In the genomic region with DNA sequence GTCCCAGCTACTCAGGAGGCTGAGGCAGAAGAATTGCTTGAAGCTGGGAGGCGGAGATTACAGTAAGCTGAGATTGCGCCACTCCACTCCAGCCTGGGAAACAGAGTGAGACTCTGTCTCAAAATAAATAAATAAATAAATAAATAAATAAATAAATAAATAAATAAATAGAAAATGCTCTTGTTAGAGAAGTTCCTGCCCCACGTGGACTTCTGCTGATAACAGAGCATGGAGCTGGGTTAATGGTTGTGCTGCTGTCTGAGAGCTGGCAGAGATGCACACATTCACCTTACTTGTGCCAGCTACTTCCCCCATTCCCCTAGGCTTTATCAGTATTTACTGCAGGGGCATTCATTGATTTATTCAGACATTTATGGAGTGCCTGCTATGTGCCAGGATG, we compare ENCODE assay signal across 2 cellular contexts.
TF ChIP-seq lines count a peak whose summit lies in the region.

No MANE protein-coding gene starts in this region.

TF ChIP-seq in A549, 52 proteins besides CTCF, POLR2A, EP300 and RAD21 (continued from another document):
- TF ChIP-seq, protein P1, sequence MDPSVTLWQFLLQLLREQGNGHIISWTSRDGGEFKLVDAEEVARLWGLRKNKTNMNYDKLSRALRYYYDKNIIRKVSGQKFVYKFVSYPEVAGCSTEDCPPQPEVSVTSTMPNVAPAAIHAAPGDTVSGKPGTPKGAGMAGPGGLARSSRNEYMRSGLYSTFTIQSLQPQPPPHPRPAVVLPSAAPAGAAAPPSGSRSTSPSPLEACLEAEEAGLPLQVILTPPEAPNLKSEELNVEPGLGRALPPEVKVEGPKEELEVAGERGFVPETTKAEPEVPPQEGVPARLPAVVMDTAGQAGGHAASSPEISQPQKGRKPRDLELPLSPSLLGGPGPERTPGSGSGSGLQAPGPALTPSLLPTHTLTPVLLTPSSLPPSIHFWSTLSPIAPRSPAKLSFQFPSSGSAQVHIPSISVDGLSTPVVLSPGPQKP (IDR thresholded peaks at IDR 0.05; ENCODE audit: low read depth, low read length): no peak

TF ChIP-seq in HEK293, 187 proteins besides CTCF, POLR2A, EP300 and RAD21 (continued from another document and continues in another):
- TF ChIP-seq, protein P2, sequence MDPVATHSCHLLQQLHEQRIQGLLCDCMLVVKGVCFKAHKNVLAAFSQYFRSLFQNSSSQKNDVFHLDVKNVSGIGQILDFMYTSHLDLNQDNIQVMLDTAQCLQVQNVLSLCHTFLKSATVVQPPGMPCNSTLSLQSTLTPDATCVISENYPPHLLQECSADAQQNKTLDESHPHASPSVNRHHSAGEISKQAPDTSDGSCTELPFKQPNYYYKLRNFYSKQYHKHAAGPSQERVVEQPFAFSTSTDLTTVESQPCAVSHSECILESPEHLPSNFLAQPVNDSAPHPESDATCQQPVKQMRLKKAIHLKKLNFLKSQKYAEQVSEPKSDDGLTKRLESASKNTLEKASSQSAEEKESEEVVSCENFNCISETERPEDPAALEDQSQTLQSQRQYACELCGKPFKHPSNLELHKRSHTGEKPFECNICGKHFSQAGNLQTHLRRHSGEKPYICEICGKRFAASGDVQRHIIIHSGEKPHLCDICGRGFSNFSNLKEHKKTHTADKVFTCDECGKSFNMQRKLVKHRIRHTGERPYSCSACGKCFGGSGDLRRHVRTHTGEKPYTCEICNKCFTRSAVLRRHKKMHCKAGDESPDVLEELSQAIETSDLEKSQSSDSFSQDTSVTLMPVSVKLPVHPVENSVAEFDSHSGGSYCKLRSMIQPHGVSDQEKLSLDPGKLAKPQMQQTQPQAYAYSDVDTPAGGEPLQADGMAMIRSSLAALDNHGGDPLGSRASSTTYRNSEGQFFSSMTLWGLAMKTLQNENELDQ (tag by site-specific recombination; IDR thresholded peaks at IDR 0.05; ENCODE audit: low read depth): no peak
- TF ChIP-seq ZNF629 (tag by site-specific recombination; IDR thresholded peaks at IDR 0.05) (0 out of 2 replicates have a peak, but pooled peaks have one; percentile 35), ZNF529 (tag by site-specific recombination; IDR thresholded peaks at IDR 0.05; ENCODE audit: insufficient replicate concordance) (peak; percentile 44), ZNF138 (tag by site-specific recombination; IDR thresholded peaks at IDR 0.05; ENCODE audit: borderline replicate concordance) (0 out of 2 replicates have a peak, but pooled peaks have one; percentile 49), ZNF555 (tag by site-specific recombination; conservative IDR thresholded peaks at IDR 0.05) (peak; percentile 79), ZNF184 (tag by site-specific recombination; IDR thresholded peaks at IDR 0.05) (no peak), GFI1B (tag by site-specific recombination; IDR thresholded peaks at IDR 0.05) (0 out of 2 replicates have a peak, but pooled peaks have one; percentile 46), ZNF341 (tag by site-specific recombination; IDR thresholded peaks at IDR 0.05; ENCODE audit: low read depth) (peak; percentile 21; the same call in 1 of the 2 replicates), ZNF664 (tag by site-specific recombination; IDR thresholded peaks at IDR 0.05) (peak; percentile 70), ZNF140 (tag by site-specific recombination; IDR thresholded peaks at IDR 0.05) (peak; percentile 77), ZNF768 (tag by site-specific recombination; IDR thresholded peaks at IDR 0.05) (no peak), ZNF747 (tag by site-specific recombination; IDR thresholded peaks at IDR 0.05) (no peak), ZFP37 (tag by site-specific recombination; IDR thresholded peaks at IDR 0.05) (peak; percentile 30; the same call in 1 of the 2 replicates), ZBTB8A (tag by site-specific recombination; IDR thresholded peaks at IDR 0.05) (peak; percentile 72), ZNF266 (tag by site-specific recombination; IDR thresholded peaks at IDR 0.05; ENCODE audit: low read depth) (peak; percentile 60), ZNF501 (tag by site-specific recombination; IDR thresholded peaks at IDR 0.05) (no peak), ZNF426 (tag by site-specific recombination; IDR thresholded peaks at IDR 0.05) (peak; percentile 82), ZNF785 (tag by site-specific recombination; IDR thresholded peaks at IDR 0.05) (no peak), ZNF654 (tag by site-specific recombination; IDR thresholded peaks at IDR 0.05; ENCODE audit: low read depth) (peak; percentile 42), ZXDB (tag by site-specific recombination; IDR thresholded peaks at IDR 0.05) (peak; percentile 56; the same call in 1 of the 2 replicates), ZNF837 (tag by site-specific recombination; IDR thresholded peaks at IDR 0.05) (no peak), ZNF394 (tag by site-specific recombination; IDR thresholded peaks at IDR 0.05; ENCODE audit: borderline replicate concordance) (peak; percentile 92), ZNF623 (tag by site-specific recombination; IDR thresholded peaks at IDR 0.05) (peak; percentile 76), ZNF596 (tag by site-specific recombination; IDR thresholded peaks at IDR 0.05) (no peak), ZNF292 (tag by site-specific recombination; IDR thresholded peaks at IDR 0.05; ENCODE audit: borderline replicate concordance, low read depth) (peak; percentile 44; the same call in 1 of the 2 replicates), FEZF1 (tag by site-specific recombination; IDR thresholded peaks at IDR 0.05) (no peak)
- TF ChIP-seq, protein P3, sequence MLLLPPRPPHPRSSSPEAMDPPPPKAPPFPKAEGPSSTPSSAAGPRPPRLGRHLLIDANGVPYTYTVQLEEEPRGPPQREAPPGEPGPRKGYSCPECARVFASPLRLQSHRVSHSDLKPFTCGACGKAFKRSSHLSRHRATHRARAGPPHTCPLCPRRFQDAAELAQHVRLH (tag by site-specific recombination; IDR thresholded peaks at IDR 0.05): no peak
- TF ChIP-seq, protein P4, sequence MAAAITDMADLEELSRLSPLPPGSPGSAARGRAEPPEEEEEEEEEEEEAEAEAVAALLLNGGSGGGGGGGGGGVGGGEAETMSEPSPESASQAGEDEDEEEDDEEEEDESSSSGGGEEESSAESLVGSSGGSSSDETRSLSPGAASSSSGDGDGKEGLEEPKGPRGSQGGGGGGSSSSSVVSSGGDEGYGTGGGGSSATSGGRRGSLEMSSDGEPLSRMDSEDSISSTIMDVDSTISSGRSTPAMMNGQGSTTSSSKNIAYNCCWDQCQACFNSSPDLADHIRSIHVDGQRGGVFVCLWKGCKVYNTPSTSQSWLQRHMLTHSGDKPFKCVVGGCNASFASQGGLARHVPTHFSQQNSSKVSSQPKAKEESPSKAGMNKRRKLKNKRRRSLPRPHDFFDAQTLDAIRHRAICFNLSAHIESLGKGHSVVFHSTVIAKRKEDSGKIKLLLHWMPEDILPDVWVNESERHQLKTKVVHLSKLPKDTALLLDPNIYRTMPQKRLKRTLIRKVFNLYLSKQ (tag by site-specific recombination; IDR thresholded peaks at IDR 0.05; ENCODE audit: borderline replicate concordance): 0 out of 2 replicates have a peak, but pooled peaks have one; percentile 31
- TF ChIP-seq, protein P5, sequence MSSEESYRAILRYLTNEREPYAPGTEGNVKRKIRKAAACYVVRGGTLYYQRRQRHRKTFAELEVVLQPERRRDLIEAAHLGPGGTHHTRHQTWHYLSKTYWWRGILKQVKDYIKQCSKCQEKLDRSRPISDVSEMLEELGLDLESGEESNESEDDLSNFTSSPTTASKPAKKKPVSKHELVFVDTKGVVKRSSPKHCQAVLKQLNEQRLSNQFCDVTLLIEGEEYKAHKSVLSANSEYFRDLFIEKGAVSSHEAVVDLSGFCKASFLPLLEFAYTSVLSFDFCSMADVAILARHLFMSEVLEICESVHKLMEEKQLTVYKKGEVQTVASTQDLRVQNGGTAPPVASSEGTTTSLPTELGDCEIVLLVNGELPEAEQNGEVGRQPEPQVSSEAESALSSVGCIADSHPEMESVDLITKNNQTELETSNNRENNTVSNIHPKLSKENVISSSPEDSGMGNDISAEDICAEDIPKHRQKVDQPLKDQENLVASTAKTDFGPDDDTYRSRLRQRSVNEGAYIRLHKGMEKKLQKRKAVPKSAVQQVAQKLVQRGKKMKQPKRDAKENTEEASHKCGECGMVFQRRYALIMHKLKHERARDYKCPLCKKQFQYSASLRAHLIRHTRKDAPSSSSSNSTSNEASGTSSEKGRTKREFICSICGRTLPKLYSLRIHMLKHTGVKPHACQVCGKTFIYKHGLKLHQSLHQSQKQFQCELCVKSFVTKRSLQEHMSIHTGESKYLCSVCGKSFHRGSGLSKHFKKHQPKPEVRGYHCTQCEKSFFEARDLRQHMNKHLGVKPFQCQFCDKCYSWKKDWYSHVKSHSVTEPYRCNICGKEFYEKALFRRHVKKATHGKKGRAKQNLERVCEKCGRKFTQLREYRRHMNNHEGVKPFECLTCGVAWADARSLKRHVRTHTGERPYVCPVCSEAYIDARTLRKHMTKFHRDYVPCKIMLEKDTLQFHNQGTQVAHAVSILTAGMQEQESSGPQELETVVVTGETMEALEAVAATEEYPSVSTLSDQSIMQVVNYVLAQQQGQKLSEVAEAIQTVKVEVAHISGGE (tag by site-specific recombination; conservative IDR thresholded peaks at IDR 0.05; ENCODE audit: low read depth): peak; percentile 72
- TF ChIP-seq, protein P6, sequence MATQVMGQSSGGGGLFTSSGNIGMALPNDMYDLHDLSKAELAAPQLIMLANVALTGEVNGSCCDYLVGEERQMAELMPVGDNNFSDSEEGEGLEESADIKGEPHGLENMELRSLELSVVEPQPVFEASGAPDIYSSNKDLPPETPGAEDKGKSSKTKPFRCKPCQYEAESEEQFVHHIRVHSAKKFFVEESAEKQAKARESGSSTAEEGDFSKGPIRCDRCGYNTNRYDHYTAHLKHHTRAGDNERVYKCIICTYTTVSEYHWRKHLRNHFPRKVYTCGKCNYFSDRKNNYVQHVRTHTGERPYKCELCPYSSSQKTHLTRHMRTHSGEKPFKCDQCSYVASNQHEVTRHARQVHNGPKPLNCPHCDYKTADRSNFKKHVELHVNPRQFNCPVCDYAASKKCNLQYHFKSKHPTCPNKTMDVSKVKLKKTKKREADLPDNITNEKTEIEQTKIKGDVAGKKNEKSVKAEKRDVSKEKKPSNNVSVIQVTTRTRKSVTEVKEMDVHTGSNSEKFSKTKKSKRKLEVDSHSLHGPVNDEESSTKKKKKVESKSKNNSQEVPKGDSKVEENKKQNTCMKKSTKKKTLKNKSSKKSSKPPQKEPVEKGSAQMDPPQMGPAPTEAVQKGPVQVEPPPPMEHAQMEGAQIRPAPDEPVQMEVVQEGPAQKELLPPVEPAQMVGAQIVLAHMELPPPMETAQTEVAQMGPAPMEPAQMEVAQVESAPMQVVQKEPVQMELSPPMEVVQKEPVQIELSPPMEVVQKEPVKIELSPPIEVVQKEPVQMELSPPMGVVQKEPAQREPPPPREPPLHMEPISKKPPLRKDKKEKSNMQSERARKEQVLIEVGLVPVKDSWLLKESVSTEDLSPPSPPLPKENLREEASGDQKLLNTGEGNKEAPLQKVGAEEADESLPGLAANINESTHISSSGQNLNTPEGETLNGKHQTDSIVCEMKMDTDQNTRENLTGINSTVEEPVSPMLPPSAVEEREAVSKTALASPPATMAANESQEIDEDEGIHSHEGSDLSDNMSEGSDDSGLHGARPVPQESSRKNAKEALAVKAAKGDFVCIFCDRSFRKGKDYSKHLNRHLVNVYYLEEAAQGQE (tag by site-specific recombination; IDR thresholded peaks at IDR 0.05): peak; percentile 72
- TF ChIP-seq, protein P7, sequence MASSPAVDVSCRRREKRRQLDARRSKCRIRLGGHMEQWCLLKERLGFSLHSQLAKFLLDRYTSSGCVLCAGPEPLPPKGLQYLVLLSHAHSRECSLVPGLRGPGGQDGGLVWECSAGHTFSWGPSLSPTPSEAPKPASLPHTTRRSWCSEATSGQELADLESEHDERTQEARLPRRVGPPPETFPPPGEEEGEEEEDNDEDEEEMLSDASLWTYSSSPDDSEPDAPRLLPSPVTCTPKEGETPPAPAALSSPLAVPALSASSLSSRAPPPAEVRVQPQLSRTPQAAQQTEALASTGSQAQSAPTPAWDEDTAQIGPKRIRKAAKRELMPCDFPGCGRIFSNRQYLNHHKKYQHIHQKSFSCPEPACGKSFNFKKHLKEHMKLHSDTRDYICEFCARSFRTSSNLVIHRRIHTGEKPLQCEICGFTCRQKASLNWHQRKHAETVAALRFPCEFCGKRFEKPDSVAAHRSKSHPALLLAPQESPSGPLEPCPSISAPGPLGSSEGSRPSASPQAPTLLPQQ (tag by site-specific recombination; IDR thresholded peaks at IDR 0.05): no peak
- TF ChIP-seq, protein P8, sequence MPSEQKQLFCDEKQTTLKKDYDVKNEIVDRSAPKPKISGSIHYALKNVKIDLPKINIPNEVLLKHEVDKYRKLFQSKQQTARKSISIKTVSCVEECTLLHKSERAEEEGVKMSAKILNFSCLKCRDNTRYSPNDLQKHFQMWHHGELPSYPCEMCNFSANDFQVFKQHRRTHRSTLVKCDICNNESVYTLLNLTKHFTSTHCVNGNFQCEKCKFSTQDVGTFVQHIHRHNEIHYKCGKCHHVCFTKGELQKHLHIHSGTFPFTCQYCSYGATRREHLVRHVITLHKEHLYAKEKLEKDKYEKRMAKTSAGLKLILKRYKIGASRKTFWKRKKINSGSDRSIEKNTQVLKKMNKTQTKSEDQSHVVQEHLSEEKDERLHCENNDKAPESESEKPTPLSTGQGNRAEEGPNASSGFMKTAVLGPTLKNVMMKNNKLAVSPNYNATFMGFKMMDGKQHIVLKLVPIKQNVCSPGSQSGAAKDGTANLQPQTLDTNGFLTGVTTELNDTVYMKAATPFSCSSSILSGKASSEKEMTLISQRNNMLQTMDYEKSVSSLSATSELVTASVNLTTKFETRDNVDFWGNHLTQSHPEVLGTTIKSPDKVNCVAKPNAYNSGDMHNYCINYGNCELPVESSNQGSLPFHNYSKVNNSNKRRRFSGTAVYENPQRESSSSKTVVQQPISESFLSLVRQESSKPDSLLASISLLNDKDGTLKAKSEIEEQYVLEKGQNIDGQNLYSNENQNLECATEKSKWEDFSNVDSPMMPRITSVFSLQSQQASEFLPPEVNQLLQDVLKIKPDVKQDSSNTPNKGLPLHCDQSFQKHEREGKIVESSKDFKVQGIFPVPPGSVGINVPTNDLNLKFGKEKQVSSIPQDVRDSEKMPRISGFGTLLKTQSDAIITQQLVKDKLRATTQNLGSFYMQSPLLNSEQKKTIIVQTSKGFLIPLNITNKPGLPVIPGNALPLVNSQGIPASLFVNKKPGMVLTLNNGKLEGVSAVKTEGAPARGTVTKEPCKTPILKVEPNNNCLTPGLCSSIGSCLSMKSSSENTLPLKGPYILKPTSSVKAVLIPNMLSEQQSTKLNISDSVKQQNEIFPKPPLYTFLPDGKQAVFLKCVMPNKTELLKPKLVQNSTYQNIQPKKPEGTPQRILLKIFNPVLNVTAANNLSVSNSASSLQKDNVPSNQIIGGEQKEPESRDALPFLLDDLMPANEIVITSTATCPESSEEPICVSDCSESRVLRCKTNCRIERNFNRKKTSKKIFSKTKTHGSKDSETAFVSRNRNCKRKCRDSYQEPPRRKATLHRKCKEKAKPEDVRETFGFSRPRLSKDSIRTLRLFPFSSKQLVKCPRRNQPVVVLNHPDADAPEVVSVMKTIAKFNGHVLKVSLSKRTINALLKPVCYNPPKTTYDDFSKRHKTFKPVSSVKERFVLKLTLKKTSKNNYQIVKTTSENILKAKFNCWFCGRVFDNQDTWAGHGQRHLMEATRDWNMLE (tag by site-specific recombination; conservative IDR thresholded peaks at IDR 0.05; ENCODE audit: low read depth): peak; percentile 91
